Comparison of ENCODE assay signal across 1 cellular context in the genomic region with DNA sequence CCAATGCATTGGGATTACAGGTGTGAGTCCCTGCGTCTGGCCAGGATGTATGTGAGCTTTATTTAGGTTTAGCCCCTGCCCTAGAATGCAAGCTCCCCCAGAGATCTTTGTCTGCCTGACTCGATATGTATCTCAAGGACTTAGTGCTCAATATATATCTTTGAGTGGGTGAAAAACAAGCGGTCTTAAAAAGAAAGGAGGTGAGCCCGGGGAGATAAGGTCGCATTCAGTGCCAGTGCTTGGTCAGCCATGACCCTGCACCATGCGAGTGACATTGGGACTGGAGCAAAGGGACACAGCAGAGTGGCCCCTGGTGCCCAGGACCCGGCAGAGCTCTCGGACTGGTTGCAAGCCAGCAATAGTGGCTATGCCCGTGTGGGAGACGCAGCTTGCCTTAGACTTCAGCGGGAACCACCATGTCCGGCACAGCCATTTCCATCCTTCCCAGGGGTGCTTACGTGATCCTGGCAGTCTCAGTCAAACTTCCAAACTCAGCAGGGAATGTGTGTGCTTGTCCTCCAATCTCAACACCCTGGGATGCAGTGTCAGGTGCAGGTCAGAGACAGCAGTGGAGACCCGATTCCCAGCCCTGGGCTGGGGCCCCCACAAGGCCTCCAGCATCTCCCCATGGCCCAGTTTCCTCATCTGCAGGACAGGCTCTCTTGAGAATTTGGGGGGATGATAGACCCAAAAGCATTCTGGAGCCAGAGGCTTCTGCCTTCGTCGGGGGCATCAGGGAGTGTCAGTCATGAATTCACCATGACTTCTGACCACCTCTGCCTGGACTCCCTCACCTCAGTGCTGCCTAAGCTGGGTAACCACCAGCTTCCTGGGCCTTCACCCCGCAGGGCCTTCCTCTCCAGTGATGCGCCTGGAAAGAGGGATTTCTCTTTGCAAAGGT.
TF ChIP-seq lines count a peak whose summit lies in the region.

No MANE protein-coding gene starts in this region.

TF ChIP-seq in GM12878, 131 proteins besides CTCF, POLR2A, EP300 and RAD21:
- TF ChIP-seq POLR2AphosphoS5 (IDR thresholded peaks at IDR 0.05; ENCODE audit: low read length) (peak; percentile 66), CREB1 (IDR thresholded peaks at IDR 0.05; ENCODE audit: low read depth) (no peak), NFIC (IDR thresholded peaks at IDR 0.05; ENCODE audit: low read depth, low read length) (no peak), BACH1 (IDR thresholded peaks at IDR 0.05; ENCODE audit: borderline replicate concordance) (no peak), YY1 (IDR thresholded peaks at IDR 0.05; ENCODE audit: low read depth, low read length) (no peak), IKZF1 (conservative IDR thresholded peaks at IDR 0.05) (0 out of 2 replicates have a peak, but pooled peaks have one; percentile 17)
- TF ChIP-seq, protein P1, sequence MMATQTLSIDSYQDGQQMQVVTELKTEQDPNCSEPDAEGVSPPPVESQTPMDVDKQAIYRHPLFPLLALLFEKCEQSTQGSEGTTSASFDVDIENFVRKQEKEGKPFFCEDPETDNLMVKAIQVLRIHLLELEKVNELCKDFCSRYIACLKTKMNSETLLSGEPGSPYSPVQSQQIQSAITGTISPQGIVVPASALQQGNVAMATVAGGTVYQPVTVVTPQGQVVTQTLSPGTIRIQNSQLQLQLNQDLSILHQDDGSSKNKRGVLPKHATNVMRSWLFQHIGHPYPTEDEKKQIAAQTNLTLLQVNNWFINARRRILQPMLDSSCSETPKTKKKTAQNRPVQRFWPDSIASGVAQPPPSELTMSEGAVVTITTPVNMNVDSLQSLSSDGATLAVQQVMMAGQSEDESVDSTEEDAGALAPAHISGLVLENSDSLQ (IDR thresholded peaks at IDR 0.05) = peak; percentile 56; the same call in 1 of the 2 replicates
TF ChIP-seq in GM12878: peak in this region for 3.
